In the genomic region with DNA sequence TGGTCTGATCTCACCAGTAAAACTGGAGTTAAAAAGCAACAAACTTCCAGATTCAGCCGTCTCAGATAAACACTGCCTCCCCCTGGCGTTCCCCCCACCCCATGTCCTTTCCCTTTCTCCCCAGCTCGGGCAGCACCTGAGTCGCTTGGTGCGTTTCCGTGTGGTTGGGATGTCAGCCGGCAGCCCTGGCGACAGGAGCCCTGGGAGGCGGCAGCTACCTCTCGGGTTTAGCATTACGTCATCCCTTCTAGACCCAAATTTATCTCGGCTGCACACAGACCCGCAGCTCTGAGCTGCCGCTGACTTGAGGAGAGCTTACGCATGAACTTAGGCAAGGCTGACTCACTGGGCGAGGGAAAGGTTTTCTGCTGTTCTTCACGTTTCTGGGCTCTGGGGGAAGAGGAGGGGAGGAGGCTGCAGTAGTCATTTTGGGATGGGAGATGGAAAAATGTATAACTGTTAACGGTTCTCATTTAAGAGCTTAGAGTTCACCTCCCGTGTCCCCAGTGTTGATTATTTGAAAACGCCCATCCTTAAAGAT, we compare ENCODE assay signal across 8 cellular contexts. TPM values are rescaled to one million over a fixed set of nuclear protein-coding genes. Genes with fewer than 3 reads are reported as not detected.
DNase-seq lines count a peak whose midpoint lies in the region; ATAC-seq and TF ChIP-seq lines count a peak whose summit lies in the region.

No MANE protein-coding gene starts in this region.

- H3K27me3 ChIP-seq in neuron (ENCODE audit: insufficient read depth, low read length), result no peaks in the 10 kb centered on the region
- no peaks in the 10 kb centered on the region for H3K27me3 ChIP-seq in thoracic aorta (replicated peaks; ENCODE audit: insufficient read depth)

- H3K36me3 ChIP-seq in neuron (ENCODE audit: insufficient read depth, low read length), result no peaks in the 10 kb centered on the region
- H3K36me3 ChIP-seq in thoracic aorta, result no peaks in the 10 kb centered on the region

- no peak for TF ChIP-seq CTCF in thoracic aorta (IDR thresholded peaks at IDR 0.05)

- peaks cover 35% of the 10 kb centered on the region for H3K4me1 ChIP-seq in neuron (ENCODE audit: insufficient read depth, low read length)
- peaks cover 36 to 57% of the 10 kb centered on the region in 2 donors for H3K4me1 ChIP-seq in thoracic aorta (ENCODE audit: control insufficient read depth in 1 of 2, low read depth in 2 of 2)

- H3K27ac ChIP-seq in thoracic aorta, result peak overlapping the region; percentile 75 to 88

- H3K4me3 ChIP-seq in neuron (ENCODE audit: low read length) (peak overlapping the region; percentile 20), thoracic aorta (peak overlapping the region; percentile 68)

- ATAC-seq in GM19351 (IDR thresholded peaks at IDR 0.05; ENCODE audit: unreplicated experiment) (peak; percentile 68), HG03520 (IDR thresholded peaks at IDR 0.05; ENCODE audit: unreplicated experiment) (peak; percentile 47), thoracic aorta (ENCODE audit: insufficient number of reproducible peaks, low FRiP score, low read depth) (peak; percentile 77)

- H3K9me3 ChIP-seq in neuron (ENCODE audit: low read length), result no peaks in the 10 kb centered on the region
- no peaks in the 10 kb centered on the region for H3K9me3 ChIP-seq in thoracic aorta

- H2AFZ ChIP-seq in neuron (ENCODE audit: low read depth, low read length), result no peak overlapping the region

- peak in 13 of 14 donors; percentile 15 to 90 (median 62) for DNase-seq in C1 segment of cervical spinal cord (lab: John Stamatoyannopoulos, UW)
- peak; percentile 76 for DNase-seq in RPMI8226
- DNase-seq in activated effector memory CD4-positive, alpha-beta T cell treated with anti-CD3 and anti-CD28 coated beads, Interleukin-2, amount 50 U/mL, for 16 hours, result peak; percentile 90
- peak; percentile 90 for DNase-seq in fibroblast of the conjunctiva (ENCODE audit: low read depth)
- peak; percentile 81 for DNase-seq in thoracic aorta (ENCODE audit: low spot score)

RNA-seq across cellular contexts. Expression of gene MXI1, which starts 14.4 kb away (rescaled TPM):
- total RNA-seq in thoracic aorta, result 10 to 100 TPM; 87.7 to 92.8 TPM

Comparison
In these comparisons a context has a peak if more than half of its experiments do, and no peak if none do; other contexts are left out.
1. Peak in every context shown above with its lines: DNase-seq, ATAC-seq, H3K4me3 ChIP-seq and H3K27ac ChIP-seq.